ENCODE assay signal across 2 cellular contexts in the genomic region with DNA sequence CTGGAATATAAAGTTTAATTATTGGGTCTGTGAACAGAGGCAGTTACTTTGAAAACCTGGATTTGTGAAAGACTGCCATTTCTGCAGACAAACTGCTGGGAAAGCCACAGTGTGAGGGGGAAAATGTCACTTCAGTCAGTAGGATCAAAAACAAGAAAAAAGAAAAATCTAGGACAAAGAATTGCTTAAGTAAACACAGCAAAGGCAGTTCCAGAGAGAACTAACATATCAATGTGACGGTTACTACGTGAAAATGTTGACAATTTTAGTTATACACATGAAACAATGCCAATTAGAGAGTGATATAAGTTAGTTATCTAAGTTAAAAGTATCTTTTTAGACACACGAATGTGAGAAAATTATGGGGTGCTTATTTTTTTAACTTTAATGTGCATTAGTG.
TF ChIP-seq lines count a peak whose summit lies in the region.

No MANE protein-coding gene starts in this region.

TF ChIP-seq in HepG2, 621 proteins besides CTCF, POLR2A, EP300 and RAD21 (continued from another document):
- TF ChIP-seq RBM39 (IDR thresholded peaks at IDR 0.05; ENCODE audit: low read depth, low read length, poor library complexity, severe bottlenecking) (no peak), AHDC1 (CRISPR knock-in tag; IDR thresholded peaks at IDR 0.05; ENCODE audit: borderline replicate concordance) (0 out of 2 replicates have a peak, but pooled peaks have one; percentile 18), SAP130 (CRISPR knock-in tag; IDR thresholded peaks at IDR 0.05; ENCODE audit: low read depth) (no peak), FOXA3 (CRISPR knock-in tag; IDR thresholded peaks at IDR 0.05) (peak; percentile 55; the same call in 1 of the 2 replicates), FOXA1 (IDR thresholded peaks at IDR 0.05) (no peak), FOXA1 (CRISPR knock-in tag; IDR thresholded peaks at IDR 0.05) (0 out of 2 replicates have a peak, but pooled peaks have one; percentile 9), PPARG (CRISPR knock-in tag; conservative IDR thresholded peaks at IDR 0.05) (no peak)

TF ChIP-seq in GM12891, 5 proteins besides CTCF, POLR2A, EP300 and RAD21 (continued from another document):
- TF ChIP-seq PAX5 (IDR thresholded peaks at IDR 0.05; ENCODE audit: insufficient read depth, low read length, severe bottlenecking) (no peak), POLR2AphosphoS5 (IDR thresholded peaks at IDR 0.05; ENCODE audit: low read depth, low read length) (no peak)
TF ChIP-seq in GM12891: peak in this region for 0.
